In genomic region chr1:58597076-58597475, GRCh38 we compare ENCODE assay signal across 28 cellular contexts. TPM values are rescaled to one million over a fixed set of nuclear protein-coding genes. Genes with fewer than 3 reads are reported as not detected.
A peak's percentile ranks its signal among the peaks of the same experiment; 100 is the strongest.
DNase-seq lines count a peak whose midpoint lies in the region; ATAC-seq and TF ChIP-seq lines count a peak whose summit lies in the region.
"Had no signal": no experiment of that assay in that cellular context is flagged by ENCODE, and none has a peak within 500 bp of the region (broad histone marks: within the 10 kb centered on the region; RNA-seq: fewer than 3 reads in every experiment).

No MANE protein-coding gene starts in this region.

- H3K27me3 Mint-ChIP-seq in neural progenitor cell (ENCODE audit: insufficient read depth, low read depth): peaks cover 5% of the 10 kb centered on the region
- H3K27me3 Mint-ChIP-seq in activated CD8-positive, alpha-beta T cell treated with anti-CD3 and anti-CD28 coated beads, Interleukin-2, amount 10 ng/mL, durations not matched to agents 7 days and 5 days (ENCODE audit: low read depth): peaks cover 59% of the 10 kb centered on the region

- no peak overlapping the region for H3K27ac Mint-ChIP-seq in neural progenitor cell
- no peak overlapping the region for H3K27ac Mint-ChIP-seq in activated CD8-positive, alpha-beta T cell treated with anti-CD3 and anti-CD28 coated beads, Interleukin-2, amount 10 ng/mL, durations not matched to agents 7 days and 5 days
- H3K27ac Mint-ChIP-seq: activated CD4-positive, alpha-beta T cell treated with anti-CD3 and anti-CD28 coated beads, Interleukin-2, amount 10 ng/mL, durations not matched to agents 24 days and 14 days; activated naive CD4-positive, alpha-beta T cell treated with anti-CD3 and anti-CD28 coated beads, Interleukin-2, amount 10 ng/mL, durations not matched to agents 7 days and 5 days; CD8-positive, alpha-beta T cell; endodermal cell; stimulated activated naive B cell treated with anti-CD40 and anti-IgM and Interleukin-4, amounts not matched to agents 10 μg/mL and 1 μg/mL and 100 μg/mL, for 72 hours had no signal

- H3K27me3 ChIP-seq in esophagus squamous epithelium (no peaks in the 10 kb centered on the region), neural progenitor cell (no peaks in the 10 kb centered on the region), ovary (no peaks in the 10 kb centered on the region)
- H3K27me3 ChIP-seq: heart left ventricle had no signal

- no peak for TF ChIP-seq POLR2A in esophagus squamous epithelium (IDR thresholded peaks at IDR 0.05)
- TF ChIP-seq POLR2A in ovary (IDR thresholded peaks at IDR 0.05): no peak

- CTCF ChIA-PET in activated CD8-positive, alpha-beta T cell treated with anti-CD3 and anti-CD28 coated beads, Interleukin-2, amount 10 ng/mL, durations not matched to agents 7 days and 5 days (lab: Charles Lee): no interaction called here

- H4K20me1 ChIP-seq in neural progenitor cell (ENCODE audit: low read depth): no peaks in the 10 kb centered on the region

- no peak for TF ChIP-seq EP300 in ovary (IDR thresholded peaks at IDR 0.05)

- no peaks in the 10 kb centered on the region for H3K36me3 ChIP-seq in esophagus squamous epithelium
- H3K36me3 ChIP-seq in neural progenitor cell: no peaks in the 10 kb centered on the region
- no peaks in the 10 kb centered on the region for H3K36me3 ChIP-seq in ovary
- H3K36me3 ChIP-seq: cardiac muscle cell, heart left ventricle, WERI-Rb-1 had no signal

- POLR2A ChIA-PET in activated CD8-positive, alpha-beta T cell treated with anti-CD3 and anti-CD28 coated beads, Interleukin-2, amount 10 ng/mL, durations not matched to agents 7 days and 5 days (lab: Charles Lee): no interaction called here

- H3K9ac ChIP-seq in neural progenitor cell: no peak overlapping the region
- H3K9ac ChIP-seq: SK-N-SH had no signal

- H3K4me1 ChIP-seq in esophagus squamous epithelium (peaks cover 10 to 26% (median 12%) of the 10 kb centered on the region in 3 donors), neural progenitor cell (no peaks in the 10 kb centered on the region), ovary (ENCODE audit: insufficient read depth) (no peaks in the 10 kb centered on the region)

- H3F3A ChIP-seq in neural progenitor cell (ENCODE audit: low read depth): no peaks in the 10 kb centered on the region

- intact Hi-C loops in esophagus squamous epithelium (cut with DNase I) (no loop called here), ovary (cut with DNase I) (no loop called here)

- peaks cover 12% of the 10 kb centered on the region for H3K9me3 Mint-ChIP-seq in neural progenitor cell
- H3K9me3 Mint-ChIP-seq in activated CD8-positive, alpha-beta T cell treated with anti-CD3 and anti-CD28 coated beads, Interleukin-2, amount 10 ng/mL, durations not matched to agents 7 days and 5 days (ENCODE audit: insufficient read depth): peaks cover 3% of the 10 kb centered on the region
- H3K9me3 Mint-ChIP-seq: activated naive CD4-positive, alpha-beta T cell treated with anti-CD3 and anti-CD28 coated beads, Interleukin-2, amount 10 ng/mL, durations not matched to agents 7 days and 5 days had no signal

- H3K27ac ChIP-seq in esophagus squamous epithelium (peak overlapping the region in 3 of 4 donors; percentile 6 to 39 (median 38)), neural progenitor cell (no peak overlapping the region), ovary (no peak overlapping the region)
- H3K27ac ChIP-seq: 22Rv1, cardiac muscle cell, heart left ventricle, WERI-Rb-1 had no signal

- H3K9me3 ChIP-seq in esophagus squamous epithelium: no peaks in the 10 kb centered on the region
- H3K9me3 ChIP-seq in neural progenitor cell (ENCODE audit: low read depth): peaks cover 4% of the 10 kb centered on the region
- H3K9me3 ChIP-seq in ovary: no peaks in the 10 kb centered on the region
- H3K9me3 ChIP-seq: SK-N-SH had no signal

- H3K4me2 ChIP-seq in neural progenitor cell: no peak overlapping the region
- H3K4me2 ChIP-seq: SK-N-SH had no signal

- no peak overlapping the region for H3K4me3 ChIP-seq in esophagus squamous epithelium
- no peak overlapping the region for H3K4me3 ChIP-seq in neural progenitor cell
- no peak overlapping the region for H3K4me3 ChIP-seq in ovary
- H3K4me3 ChIP-seq: cardiac muscle cell, heart left ventricle had no signal

- DNase-seq in DMS79 treated with DMSO at 0.1 percent for 48 hours (lab: John Stamatoyannopoulos, UW): peak; percentile 29
- no peak for DNase-seq in DMS79 (lab: John Stamatoyannopoulos, UW)
- no peak for DNase-seq in esophagus squamous epithelium (lab: John Stamatoyannopoulos, UW)
- DNase-seq in neural progenitor cell (ENCODE audit: low spot score): no peak
- no peak for DNase-seq in NOMO-1 treated with dmso at 0.1 percent for 144 hours (lab: John Stamatoyannopoulos, UW; ENCODE audit: unreplicated experiment)
- no peak for DNase-seq in activated CD8-positive, alpha-beta memory T cell treated with anti-CD3 and anti-CD28 coated beads, Interleukin-2, amount 50 U/mL, for 4 hours
- no peak for DNase-seq in activated CD8-positive, alpha-beta T cell treated with anti-CD3 and anti-CD28 coated beads, Interleukin-2, amount 10 ng/mL, durations not matched to agents 7 days and 5 days
- no peak for DNase-seq in ovary
- DNase-seq: activated CD4-positive, alpha-beta T cell treated with anti-CD3 and anti-CD28 coated beads, Interleukin-2, amount 10 ng/mL, durations not matched to agents 24 days and 14 days; activated naive CD4-positive, alpha-beta T cell treated with anti-CD3 and anti-CD28 coated beads, Interleukin-2, amount 10 ng/mL, durations not matched to agents 7 days and 5 days; AML-193; CD8-positive, alpha-beta T cell; endodermal cell; GOT3; heart left ventricle; KG1; NCI-H1436; NCI-H2107; NCI-H524; occipital lobe; SK-N-SH; stimulated activated CD4-positive, alpha-beta T cell treated with anti-CD3 and anti-CD28 coated beads, Interleukin-4, amount 100 ng/mL, for 24 hours; stimulated activated naive B cell treated with anti-CD40 and anti-IgM and Interleukin-4, amounts not matched to agents 10 μg/mL and 1 μg/mL and 100 μg/mL, for 72 hours; WERI-Rb-1 had no signal

- 49 to 83% methylated on average over 6 to 9 of the region's 9 CpGs for WGBS in esophagus squamous epithelium, 2 donors
- 15 to 26% (median 16%) methylated on average over 9 of the region's 9 CpGs for WGBS in ovary, 3 donors

- no peaks in the 10 kb centered on the region for H3K79me2 ChIP-seq in neural progenitor cell (ENCODE audit: low read depth)

- H3K4me1 Mint-ChIP-seq in neural progenitor cell: no peaks in the 10 kb centered on the region
- H3K4me1 Mint-ChIP-seq in activated CD8-positive, alpha-beta T cell treated with anti-CD3 and anti-CD28 coated beads, Interleukin-2, amount 10 ng/mL, durations not matched to agents 7 days and 5 days (ENCODE audit: low read depth): peaks cover 12% of the 10 kb centered on the region
- H3K4me1 Mint-ChIP-seq: activated CD4-positive, alpha-beta T cell treated with anti-CD3 and anti-CD28 coated beads, Interleukin-2, amount 10 ng/mL, durations not matched to agents 24 days and 14 days; activated naive CD4-positive, alpha-beta T cell treated with anti-CD3 and anti-CD28 coated beads, Interleukin-2, amount 10 ng/mL, durations not matched to agents 7 days and 5 days; endodermal cell had no signal

- TF ChIP-seq CTCF in esophagus squamous epithelium (IDR thresholded peaks at IDR 0.05) (no peak), neural progenitor cell (IDR thresholded peaks at IDR 0.05) (no peak), ovary (IDR thresholded peaks at IDR 0.05) (no peak)

- H3K36me3 Mint-ChIP-seq in neural progenitor cell: no peaks in the 10 kb centered on the region
- H3K36me3 Mint-ChIP-seq in activated CD8-positive, alpha-beta T cell treated with anti-CD3 and anti-CD28 coated beads, Interleukin-2, amount 10 ng/mL, durations not matched to agents 7 days and 5 days (ENCODE audit: low read depth): no peaks in the 10 kb centered on the region
- H3K36me3 Mint-ChIP-seq: activated naive CD4-positive, alpha-beta T cell treated with anti-CD3 and anti-CD28 coated beads, Interleukin-2, amount 10 ng/mL, durations not matched to agents 7 days and 5 days; CD8-positive, alpha-beta T cell; stimulated activated naive B cell treated with anti-CD40 and anti-IgM and Interleukin-4, amounts not matched to agents 10 μg/mL and 1 μg/mL and 100 μg/mL, for 72 hours had no signal

- H2AFZ ChIP-seq in neural progenitor cell (replicated peaks): peak overlapping the region; percentile 63

- ATAC-seq in activated CD8-positive, alpha-beta T cell treated with anti-CD3 and anti-CD28 coated beads, Interleukin-2, amount 10 ng/mL, durations not matched to agents 7 days and 5 days: no peak
- ATAC-seq: CD8-positive, alpha-beta T cell; heart left ventricle had no signal

- no peak overlapping the region for H3K4me3 Mint-ChIP-seq in neural progenitor cell
- no peak overlapping the region for H3K4me3 Mint-ChIP-seq in activated CD8-positive, alpha-beta T cell treated with anti-CD3 and anti-CD28 coated beads, Interleukin-2, amount 10 ng/mL, durations not matched to agents 7 days and 5 days
- H3K4me3 Mint-ChIP-seq: activated CD4-positive, alpha-beta T cell treated with anti-CD3 and anti-CD28 coated beads, Interleukin-2, amount 10 ng/mL, durations not matched to agents 24 days and 14 days; activated naive CD4-positive, alpha-beta T cell treated with anti-CD3 and anti-CD28 coated beads, Interleukin-2, amount 10 ng/mL, durations not matched to agents 7 days and 5 days; CD8-positive, alpha-beta T cell; endodermal cell; stimulated activated naive B cell treated with anti-CD40 and anti-IgM and Interleukin-4, amounts not matched to agents 10 μg/mL and 1 μg/mL and 100 μg/mL, for 72 hours had no signal

RNA-seq across cellular contexts. Expression of gene TACSTD2, which starts 20.0 kb away (rescaled TPM):
- total RNA-seq in esophagus squamous epithelium: 1,000 to 10,000 TPM in 1 of 4 donors, 100 to 1,000 TPM in 3; 565 to 1,522 (median 625) TPM
- total RNA-seq in neural progenitor cell (ENCODE audit: low replicate concordance): 0.28 TPM in 1 of 2 replicates, not detected in the other
- not detected for total RNA-seq in activated CD8-positive, alpha-beta T cell treated with anti-CD3 and anti-CD28 coated beads, Interleukin-2, amount 10 ng/mL, durations not matched to agents 7 days and 5 days
- total RNA-seq in ovary: 100 to 1,000 TPM in 1 of 7 donors, 10 to 100 TPM in 2, 1 to 10 TPM in 3, under 1 TPM in 1; 0.35 to 132 (median 7.5) TPM
- 1 to 10 TPM; 1.2 to 1.9 TPM for polyA plus RNA-seq in ovary
- total RNA-seq: activated CD4-positive, alpha-beta T cell treated with anti-CD3 and anti-CD28 coated beads, Interleukin-2, amount 10 ng/mL, durations not matched to agents 24 days and 14 days; cardiac muscle cell; CD8-positive, alpha-beta T cell; T-helper 2 cell treated with Interferon-gamma antibody and Interleukin-4, amounts not matched to agents 100 ng/mL and 5 ng/mL, for 36 hours; temporal lobe had no signal

RNA-seq across cellular contexts. Expression of gene OMA1, which starts 50.5 kb away (rescaled TPM):
- total RNA-seq in esophagus squamous epithelium (10 to 100 TPM; 24.1 to 41.4 (median 30.5) TPM), neural progenitor cell (ENCODE audit: low replicate concordance) (11.8 and 19.8 TPM in 2 replicates), ovary (10 to 100 TPM; 29.8 to 51.5 (median 36.2) TPM)
- total RNA-seq in activated CD8-positive, alpha-beta T cell treated with anti-CD3 and anti-CD28 coated beads, Interleukin-2, amount 10 ng/mL, durations not matched to agents 7 days and 5 days: 10 to 100 TPM; 22.3 to 23.9 TPM
- polyA plus RNA-seq in ovary: 10 to 100 TPM in 1 of 2 donors, 1 to 10 TPM in 1; 8.1 to 24.4 TPM

Comparison
In these comparisons a context has a peak if more than half of its experiments do, and no peak if none do; other contexts are left out.
1. H3K27ac ChIP-seq: peak in esophagus squamous epithelium (3 of 4); none in neural progenitor cell (single experiment) and ovary (0 of 2).
2. RNA of gene TACSTD2, which starts 20.0 kb away (total RNA-seq): 565 to 1,522 TPM in esophagus squamous epithelium; 0.35 to 132 TPM in ovary, 0.28 TPM in neural progenitor cell and not detected in activated CD8-positive, alpha-beta T cell treated with anti-CD3 and anti-CD28 coated beads, Interleukin-2, amount 10 ng/mL, durations not matched to agents 7 days and 5 days; every median in the first group is over 4 times any median in the second.